In genomic region chr20:5569021-5569420, GRCh38 we compare ENCODE assay signal across 1 cellular context.
TF ChIP-seq lines count a peak whose summit lies in the region.

No MANE protein-coding gene starts in this region.

TF ChIP-seq in endothelial cell of umbilical vein, 7 proteins besides CTCF, POLR2A, EP300 and RAD21:
- no peak for TF ChIP-seq EZH2 (IDR thresholded peaks at IDR 0.05; ENCODE audit: borderline replicate concordance, low read depth, low read length, severe bottlenecking)
- TF ChIP-seq MAX (IDR thresholded peaks at IDR 0.05; ENCODE audit: insufficient read depth, insufficient read length): no peak
- no peak for TF ChIP-seq MYC (IDR thresholded peaks at IDR 0.05; ENCODE audit: low read depth, low read length)
- no peak for TF ChIP-seq GATA2 (IDR thresholded peaks at IDR 0.05; ENCODE audit: insufficient read depth, insufficient read length, low read depth, low read length)
- no peak for TF ChIP-seq JUN (IDR thresholded peaks at IDR 0.05; ENCODE audit: borderline replicate concordance, insufficient read depth, insufficient read length, low read depth)
- no peak for TF ChIP-seq POLR2AphosphoS5 (IDR thresholded peaks at IDR 0.05; ENCODE audit: insufficient read depth, low read depth, low read length)
- no peak for TF ChIP-seq FOS (IDR thresholded peaks at IDR 0.05; ENCODE audit: borderline replicate concordance, insufficient read depth, low read length)
